ENCODE assay signal across 8 cellular contexts in the genomic region with DNA sequence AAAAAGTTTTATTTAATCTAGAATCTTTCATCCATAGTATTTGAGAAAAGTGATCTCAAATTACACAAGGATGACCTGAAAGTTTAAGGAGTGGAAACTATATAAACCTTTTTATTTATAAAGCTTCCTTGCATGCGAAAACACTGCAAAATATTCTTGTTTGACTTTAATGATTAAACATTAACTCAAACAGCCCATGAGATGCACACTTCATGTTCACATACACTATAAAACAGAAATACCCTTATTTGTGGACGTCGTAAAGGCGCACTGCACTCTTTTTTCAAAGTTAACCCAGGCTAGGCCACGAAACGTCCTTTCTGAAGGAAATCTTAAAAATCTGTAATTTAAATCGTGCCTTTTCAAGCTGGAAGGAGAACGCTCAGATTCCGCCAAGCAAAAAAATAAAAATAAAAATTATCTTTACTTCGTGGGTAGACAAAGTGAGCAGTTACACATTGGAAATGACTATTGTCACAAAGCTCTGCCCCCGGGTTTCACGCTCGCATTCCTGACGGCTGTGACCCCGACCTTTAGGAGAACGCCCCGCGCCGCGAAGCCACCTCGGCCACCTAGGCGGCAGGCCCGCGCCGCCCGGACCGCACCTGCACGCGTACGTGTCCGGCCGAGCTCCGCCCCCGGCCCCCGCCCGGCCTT. TPM values are rescaled to one million over a fixed set of nuclear protein-coding genes. Genes with fewer than 3 reads are reported as not detected.
DNase-seq lines count a peak whose midpoint lies in the region; ATAC-seq and TF ChIP-seq lines count a peak whose summit lies in the region.

No MANE protein-coding gene starts in this region.

- POLR2A ChIA-PET in PC-9 (lab: Charles Lee; ENCODE audit: unreplicated experiment) = interaction anchor here (0.6 kb wide), 2 partner anchors 710 to 1346 kb away, joined by 4 to 8 read pairs; no protein-coding TSS in a partner anchor

- intact Hi-C loops in PC-9 (cut with micrococcal nuclease; ENCODE audit: unreplicated experiment) = loop anchor here (1.0 to 5.0 kb wide), 2 partner anchors 13 to 295 kb away; partner anchors contain the start of gene PLEKHB2
- intact Hi-C loops in dendritic cell treated with granulocyte-macrophage colony-stimulating factor and Interleukin-4, amounts not matched to agents 40 ng/mL and 50 ng/mL, for 4 days (cut with micrococcal nuclease) = loop anchor here (1.0 kb wide), 1 partner anchor 13 kb away; the partner anchor contains the start of gene PLEKHB2

- TF ChIP-seq CTCF in GM06990 (IDR thresholded peaks at IDR 0.05; ENCODE audit: insufficient read depth, low read length, poor library complexity, severe bottlenecking) (no peak), PC-9 (conservative IDR thresholded peaks at IDR 0.05) (no peak)

- peaks cover 6% of the 10 kb centered on the region; the same call in 1 of the 2 replicates for H3K4me1 ChIP-seq in PC-9 (replicated peaks; ENCODE audit: insufficient read depth)

- peaks cover 53% of the 10 kb centered on the region for H3K79me2 ChIP-seq in PC-9 (ENCODE audit: low read depth)

- H3K27me3 Mint-ChIP-seq in dendritic cell treated with granulocyte-macrophage colony-stimulating factor and Interleukin-4, amounts not matched to agents 40 ng/mL and 50 ng/mL, for 4 days = no peaks in the 10 kb centered on the region
- no peaks in the 10 kb centered on the region for H3K27me3 Mint-ChIP-seq in natural killer cell treated with Interleukin-12 subunit alpha and Interleukin-12 subunit beta and Interleukin-15 and Interleukin-18, amount 100 ng/mL, for 72 hours

- no peak for ATAC-seq in natural killer cell treated with Interleukin-12 subunit alpha and Interleukin-12 subunit beta and Interleukin-15 and Interleukin-18, amount 100 ng/mL, for 72 hours
- no peak for ATAC-seq in GM18873 (IDR thresholded peaks at IDR 0.05; ENCODE audit: low FRiP score, unreplicated experiment)
- ATAC-seq in HG02938 (IDR thresholded peaks at IDR 0.05; ENCODE audit: unreplicated experiment) = no peak

- peaks cover 15% of the 10 kb centered on the region for H3K4me1 Mint-ChIP-seq in dendritic cell treated with granulocyte-macrophage colony-stimulating factor and Interleukin-4, amounts not matched to agents 40 ng/mL and 50 ng/mL, for 4 days (ENCODE audit: low read depth)
- H3K4me1 Mint-ChIP-seq in natural killer cell treated with Interleukin-12 subunit alpha and Interleukin-12 subunit beta and Interleukin-15 and Interleukin-18, amount 100 ng/mL, for 72 hours (ENCODE audit: low read depth in 2 of 2) = peaks cover 10 to 17% of the 10 kb centered on the region in 2 donors

- H3F3A ChIP-seq in PC-9 (ENCODE audit: insufficient read depth, low read depth) = peaks cover 20% of the 10 kb centered on the region

- H3K36me3 ChIP-seq in GM06990 (ENCODE audit: control insufficient read depth, insufficient read depth, low read length) = no peaks in the 10 kb centered on the region; the same call in 1 of the 2 replicates
- peaks cover 11% of the 10 kb centered on the region; the same call in 1 of the 2 replicates for H3K36me3 ChIP-seq in PC-9 (ENCODE audit: low read depth)

- no peak for DNase-seq in GM06990 (ENCODE audit: extremely low read depth, insufficient read length)
- peak in 1 of 2 experiments; percentile 51 for DNase-seq in PC-9
- DNase-seq in natural killer cell treated with Interleukin-12 subunit alpha and Interleukin-12 subunit beta and Interleukin-15 and Interleukin-18, amount 100 ng/mL, for 72 hours (ENCODE audit: low spot score) = no peak
- DNase-seq in NCI-H1092 (lab: John Stamatoyannopoulos, UW) = no peak
- no peak for DNase-seq in GM19238 (ENCODE audit: insufficient read length, low spot score)

- peaks cover 40% of the 10 kb centered on the region for H3K36me3 Mint-ChIP-seq in dendritic cell treated with granulocyte-macrophage colony-stimulating factor and Interleukin-4, amounts not matched to agents 40 ng/mL and 50 ng/mL, for 4 days (ENCODE audit: low read depth)
- H3K36me3 Mint-ChIP-seq in natural killer cell treated with Interleukin-12 subunit alpha and Interleukin-12 subunit beta and Interleukin-15 and Interleukin-18, amount 100 ng/mL, for 72 hours = peaks cover 7% of the 10 kb centered on the region

- no peaks in the 10 kb centered on the region for H3K9me3 Mint-ChIP-seq in dendritic cell treated with granulocyte-macrophage colony-stimulating factor and Interleukin-4, amounts not matched to agents 40 ng/mL and 50 ng/mL, for 4 days
- H3K9me3 Mint-ChIP-seq in natural killer cell treated with Interleukin-12 subunit alpha and Interleukin-12 subunit beta and Interleukin-15 and Interleukin-18, amount 100 ng/mL, for 72 hours = no peaks in the 10 kb centered on the region

- BruUV-seq in PC-9 (replicated peaks; lab: Mats Ljungman, UMichigan) = no TSS peak

- H3K4me3 ChIP-seq in GM06990 (replicated peaks; ENCODE audit: low read depth, low read length) (peak overlapping the region; percentile 80), PC-9 (peak overlapping the region; percentile 99)

- peaks cover 50% of the 10 kb centered on the region for H4K20me1 ChIP-seq in PC-9 (ENCODE audit: insufficient read depth)

- H3K27me3 ChIP-seq in GM06990 (replicated peaks; ENCODE audit: control insufficient read depth, insufficient read depth, low read length) (no peaks in the 10 kb centered on the region), PC-9 (ENCODE audit: insufficient read depth, low read depth) (no peaks in the 10 kb centered on the region)

- CTCF ChIA-PET in PC-9 (lab: Charles Lee) = interaction anchor here (0.6 to 0.7 kb wide), 2 partner anchors 12 to 32 kb away, joined by 3 to 4 read pairs; no protein-coding TSS in a partner anchor

- no peaks in the 10 kb centered on the region for H3K9me3 ChIP-seq in PC-9 (ENCODE audit: insufficient read depth, low read depth)

- H2AFZ ChIP-seq in PC-9 = peak overlapping the region; percentile 56; the same call in 1 of the 2 replicates

- H3K9me2 ChIP-seq in PC-9 (ENCODE audit: insufficient read depth) = no peaks in the 10 kb centered on the region

- H3K27ac ChIP-seq in PC-9 = peak overlapping the region; percentile 57

- peak overlapping the region; percentile 90 for H3K4me3 Mint-ChIP-seq in dendritic cell treated with granulocyte-macrophage colony-stimulating factor and Interleukin-4, amounts not matched to agents 40 ng/mL and 50 ng/mL, for 4 days
- H3K4me3 Mint-ChIP-seq in natural killer cell treated with Interleukin-12 subunit alpha and Interleukin-12 subunit beta and Interleukin-15 and Interleukin-18, amount 100 ng/mL, for 72 hours = peak overlapping the region; percentile 89

- H3K27ac Mint-ChIP-seq in dendritic cell treated with granulocyte-macrophage colony-stimulating factor and Interleukin-4, amounts not matched to agents 40 ng/mL and 50 ng/mL, for 4 days = peak overlapping the region; percentile 97
- H3K27ac Mint-ChIP-seq in natural killer cell treated with Interleukin-12 subunit alpha and Interleukin-12 subunit beta and Interleukin-15 and Interleukin-18, amount 100 ng/mL, for 72 hours = peak overlapping the region; percentile 80 to 91

- H3K4me2 ChIP-seq in PC-9 = peak overlapping the region; percentile 98

RNA-seq across cellular contexts. Expression of gene FAM168B, which starts 0.7 kb away (rescaled TPM):
- total RNA-seq in PC-9 (2021) = 66.6 and 79.6 TPM in 2 replicates
- total RNA-seq in natural killer cell treated with Interleukin-12 subunit alpha and Interleukin-12 subunit beta and Interleukin-15 and Interleukin-18, amount 100 ng/mL, for 72 hours = 10 to 100 TPM; 69.8 to 82.6 TPM

RNA-seq across cellular contexts. Expression of gene PLEKHB2, which starts 12.6 kb away (rescaled TPM):
- total RNA-seq in PC-9 (2021) = 43.7 and 46.2 TPM in 2 replicates
- total RNA-seq in natural killer cell treated with Interleukin-12 subunit alpha and Interleukin-12 subunit beta and Interleukin-15 and Interleukin-18, amount 100 ng/mL, for 72 hours = 10 to 100 TPM; 58.9 to 61.8 TPM
